ENCODE assay signal across 8 cellular contexts in the genomic region with DNA sequence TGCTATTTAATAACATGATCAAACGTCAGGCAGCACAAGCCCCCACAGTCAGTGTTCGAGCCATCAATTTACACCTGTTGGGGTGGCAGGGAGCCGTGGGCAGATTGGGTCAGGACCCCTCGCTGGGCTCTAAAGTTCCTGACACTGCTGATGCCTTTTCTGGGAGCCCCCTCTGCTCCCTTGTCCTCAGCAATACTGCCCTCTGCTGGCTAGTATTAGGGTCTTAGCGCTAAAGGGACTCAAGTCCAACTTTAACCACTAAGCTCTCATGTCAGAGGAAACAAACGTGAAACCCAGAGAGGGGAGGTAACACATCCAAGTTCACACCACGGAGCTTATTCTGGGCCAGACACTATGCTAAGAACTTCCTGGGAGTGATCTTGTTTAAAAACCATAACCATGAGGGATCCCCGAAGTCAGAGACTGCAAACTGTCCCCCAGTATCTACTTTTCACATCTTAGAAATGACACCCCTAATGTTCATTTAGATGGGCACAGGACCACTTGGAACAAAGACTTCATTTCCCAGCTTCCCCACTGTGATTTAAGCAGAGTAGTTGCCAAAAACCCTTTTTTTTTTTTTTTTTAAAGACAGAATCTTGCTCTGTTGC. TPM values are rescaled to one million over a fixed set of nuclear protein-coding genes. Genes with fewer than 3 reads are reported as not detected.
DNase-seq lines count a peak whose midpoint lies in the region; ATAC-seq and TF ChIP-seq lines count a peak whose summit lies in the region.

No MANE protein-coding gene starts in this region.

- no peaks in the 10 kb centered on the region for H3K27me3 Mint-ChIP-seq in activated CD4-positive, alpha-beta memory T cell treated with anti-CD3 and anti-CD28 coated beads, Interleukin-2, amount 10 ng/mL, durations not matched to agents 7 days and 5 days
- peaks cover 4% of the 10 kb centered on the region for H3K27me3 Mint-ChIP-seq in glutamatergic neuron (ENCODE audit: unreplicated experiment)

- no peaks in the 10 kb centered on the region for H3K4me1 Mint-ChIP-seq in activated CD4-positive, alpha-beta memory T cell treated with anti-CD3 and anti-CD28 coated beads, Interleukin-2, amount 10 ng/mL, durations not matched to agents 7 days and 5 days
- peaks cover 26% of the 10 kb centered on the region for H3K4me1 Mint-ChIP-seq in glutamatergic neuron (ENCODE audit: low read depth, unreplicated experiment)

- TF ChIP-seq CTCF in GM12875 (IDR thresholded peaks at IDR 0.05; ENCODE audit: borderline replicate concordance, insufficient read depth, low read depth, low read length) (peak; percentile 68), glutamatergic neuron (IDR thresholded peaks at IDR 0.05; ENCODE audit: partially characterized antibody, unreplicated experiment) (peak; percentile 82)

- no peak for ATAC-seq in HG02870 (IDR thresholded peaks at IDR 0.05; ENCODE audit: unreplicated experiment)

- POLR2A ChIA-PET in activated CD4-positive, alpha-beta memory T cell treated with anti-CD3 and anti-CD28 coated beads, Interleukin-2, amount 10 ng/mL, durations not matched to agents 7 days and 5 days (lab: Charles Lee) = no interaction called here

- no peak overlapping the region for H3K27ac Mint-ChIP-seq in activated CD4-positive, alpha-beta memory T cell treated with anti-CD3 and anti-CD28 coated beads, Interleukin-2, amount 10 ng/mL, durations not matched to agents 7 days and 5 days
- H3K27ac Mint-ChIP-seq in glutamatergic neuron (ENCODE audit: unreplicated experiment) = no peak overlapping the region

- H3K9me3 Mint-ChIP-seq in activated CD4-positive, alpha-beta memory T cell treated with anti-CD3 and anti-CD28 coated beads, Interleukin-2, amount 10 ng/mL, durations not matched to agents 7 days and 5 days = no peaks in the 10 kb centered on the region
- peaks cover 6% of the 10 kb centered on the region for H3K9me3 Mint-ChIP-seq in glutamatergic neuron (ENCODE audit: unreplicated experiment)

- no peak overlapping the region for H3K4me3 ChIP-seq in GM12875 (ENCODE audit: low read depth, low read length)

- no peaks in the 10 kb centered on the region for H3K36me3 Mint-ChIP-seq in activated CD4-positive, alpha-beta memory T cell treated with anti-CD3 and anti-CD28 coated beads, Interleukin-2, amount 10 ng/mL, durations not matched to agents 7 days and 5 days (ENCODE audit: low read depth)
- no peaks in the 10 kb centered on the region for H3K36me3 Mint-ChIP-seq in glutamatergic neuron (ENCODE audit: unreplicated experiment)

- no peak overlapping the region for H3K4me3 Mint-ChIP-seq in activated CD4-positive, alpha-beta memory T cell treated with anti-CD3 and anti-CD28 coated beads, Interleukin-2, amount 10 ng/mL, durations not matched to agents 7 days and 5 days
- no peak overlapping the region for H3K4me3 Mint-ChIP-seq in glutamatergic neuron (ENCODE audit: unreplicated experiment)

- DNase-seq in AML-193 (lab: John Stamatoyannopoulos, UW) (peak; percentile 21 to 49), NCI-H2029 (lab: John Stamatoyannopoulos, UW) (peak; percentile 30), glutamatergic neuron (peak; percentile 63), retina (peak; percentile 75), T-helper 9 cell (no peak)
- peak; percentile 41 for DNase-seq in activated CD4-positive, alpha-beta memory T cell treated with anti-CD3 and anti-CD28 coated beads, Interleukin-2, amount 10 ng/mL, durations not matched to agents 7 days and 5 days

- CTCF ChIA-PET in activated CD4-positive, alpha-beta memory T cell treated with anti-CD3 and anti-CD28 coated beads, Interleukin-2, amount 10 ng/mL, durations not matched to agents 7 days and 5 days (lab: Charles Lee) = interaction anchor here (0.7 to 3.5 kb wide), 31 partner anchors 9 to 1476 kb away, joined by 3 to 32 read pairs (median 4); partner anchors contain the start of gene GALNT12

RNA-seq across cellular contexts. Expression of gene ANKS6, which starts 20.4 kb away (rescaled TPM):
- total RNA-seq in activated CD4-positive, alpha-beta memory T cell treated with anti-CD3 and anti-CD28 coated beads, Interleukin-2, amount 10 ng/mL, durations not matched to agents 7 days and 5 days = 1 to 10 TPM; 2.7 to 4.7 TPM
- total RNA-seq in glutamatergic neuron (ENCODE audit: unreplicated experiment) = 15.9 TPM

RNA-seq across cellular contexts. Expression of gene GALNT12, which starts 31.5 kb away (rescaled TPM):
- 1 to 10 TPM; 2.0 to 2.2 TPM for total RNA-seq in activated CD4-positive, alpha-beta memory T cell treated with anti-CD3 and anti-CD28 coated beads, Interleukin-2, amount 10 ng/mL, durations not matched to agents 7 days and 5 days
- total RNA-seq in glutamatergic neuron (ENCODE audit: unreplicated experiment) = 2.7 TPM
